In genomic region chr4:76634239-76634638, GRCh38 we compare ENCODE assay signal across 14 cellular contexts.
A peak's percentile ranks its signal among the peaks of the same experiment; 100 is the strongest.
DNase-seq lines count a peak whose midpoint lies in the region; ATAC-seq, FAIRE-seq and TF ChIP-seq lines count a peak whose summit lies in the region.
"Had no signal": no experiment of that assay in that cellular context is flagged by ENCODE, and none has a peak within 500 bp of the region (broad histone marks: within the 10 kb centered on the region; RNA-seq: fewer than 3 reads in every experiment).

No MANE protein-coding gene starts in this region.

- CTCF ChIA-PET in SK-N-SH (lab: Yijun Ruan, JAX): interaction anchor here (1.3 kb wide), 1 partner anchor 11 kb away, joined by 3 read pairs; no protein-coding TSS in a partner anchor

- H3K9ac ChIP-seq in SK-N-SH: peak overlapping the region; percentile 25; the same call in 1 of the 2 replicates

- peak; percentile 24 for FAIRE-seq in GM12892 (lab: Jason Lieb, UNC)

- H3F3A ChIP-seq in SK-N-SH (replicated peaks; ENCODE audit: insufficient read depth): peaks cover 31% of the 10 kb centered on the region

- TF ChIP-seq EP300 in SK-N-SH (IDR thresholded peaks at IDR 0.05; ENCODE audit: borderline replicate concordance in 1 of 2, low read depth in 1 of 2, low read length in 1 of 2): 0 out of 4 replicates have a peak, but pooled peaks of 1 of the 2 experiments have one; percentile 18

- peaks cover 5 to 11% of the 10 kb centered on the region in 2 experiments; a peak in 3 of 4 replicates for H3K4me1 ChIP-seq in SK-N-SH (ENCODE audit: control insufficient read depth in 1 of 2, insufficient read depth in 2 of 2, low read depth in 1 of 2, low read length in 1 of 2)
- H3K4me1 ChIP-seq in thoracic aorta (ENCODE audit: control insufficient read depth in 1 of 2, low read depth in 2 of 2): peaks cover 18 to 76% of the 10 kb centered on the region in 2 donors

- H3K27me3 ChIP-seq in SK-N-SH (ENCODE audit: insufficient read depth) (no peaks in the 10 kb centered on the region), thoracic aorta (replicated peaks; ENCODE audit: insufficient read depth) (no peaks in the 10 kb centered on the region)

- no peaks in the 10 kb centered on the region for H3K79me2 ChIP-seq in SK-N-SH (ENCODE audit: insufficient read depth)

- H3K36me3 ChIP-seq in SK-N-SH (replicated peaks in 1 of 2; ENCODE audit: control insufficient read depth in 1 of 2, insufficient read depth in 2 of 2, low read length in 1 of 2) (no peaks in the 10 kb centered on the region), thoracic aorta (no peaks in the 10 kb centered on the region)

- peak overlapping the region; percentile 49 for H3K4me2 ChIP-seq in SK-N-SH
- H3K4me2 ChIP-seq: GM23338 had no signal

- TF ChIP-seq RAD21 in SK-N-SH (IDR thresholded peaks at IDR 0.05; ENCODE audit: low read length): no peak

- no peaks in the 10 kb centered on the region for H4K20me1 ChIP-seq in SK-N-SH (ENCODE audit: insufficient read depth)

- peak overlapping the region; percentile 67; the same call in 1 of the 2 replicates for H2AFZ ChIP-seq in SK-N-SH (ENCODE audit: low read depth)
- H2AFZ ChIP-seq: GM23338 had no signal

- TF ChIP-seq POLR2A in GM12892 (IDR thresholded peaks at IDR 0.05; ENCODE audit: low read depth, low read length): no peak

- H3K9me3 ChIP-seq in SK-N-SH: no peaks in the 10 kb centered on the region
- no peaks in the 10 kb centered on the region for H3K9me3 ChIP-seq in thoracic aorta

- H3K4me3 ChIP-seq in SK-N-SH (ENCODE audit: low read depth in 2 of 2, low read length in 1 of 2) (no peak overlapping the region), thoracic aorta (peak overlapping the region; percentile 15)
- H3K4me3 ChIP-seq: GM23338 had no signal

- no peaks in the 10 kb centered on the region for H3K9me2 ChIP-seq in SK-N-SH

- ATAC-seq in thoracic aorta (ENCODE audit: insufficient number of reproducible peaks, low FRiP score, low read depth) (peak; percentile 22), HG03469 (IDR thresholded peaks at IDR 0.05; ENCODE audit: unreplicated experiment) (no peak)
- ATAC-seq: GM23338; stimulated activated naive CD8-positive, alpha-beta T cell treated with anti-CD3 and anti-CD28 coated beads, Interleukin-15, Interleukin-2, amounts not matched to agents 100 U/mL and 50 U/mL, for 24 hours; T-cell had no signal

- TF ChIP-seq CTCF in SK-N-SH (IDR thresholded peaks at IDR 0.05): no peak
- TF ChIP-seq CTCF in thoracic aorta (IDR thresholded peaks at IDR 0.05): no peak

- 15% methylated on average over 3 of the region's 3 CpGs for WGBS in SK-N-SH (ENCODE audit: low lambda C conversion rate)

- POLR2A ChIA-PET in SK-N-SH (lab: Yijun Ruan, JAX): no interaction called here

- DNase-seq in GM12892 (ENCODE audit: insufficient read length) (no peak), SK-N-SH (no peak), fibroblast of peridontal ligament (ENCODE audit: extremely low read depth) (peak; percentile 42), thoracic aorta (ENCODE audit: low spot score) (no peak), GM19238 (ENCODE audit: insufficient read length, low spot score) (no peak), SKM-1 treated with dmso at 0.1 percent for 144 hours (lab: John Stamatoyannopoulos, UW; ENCODE audit: unreplicated experiment) (no peak)
- DNase-seq: activated CD4-positive, alpha-beta memory T cell treated with anti-CD3 and anti-CD28 coated beads for 36 hours; hypothalamus; midbrain; stimulated activated CD4-positive, alpha-beta T cell treated with anti-CD3 and anti-CD28 coated beads, Interleukin-4, amount 100 ng/mL, for 1 hour; stimulated activated naive CD8-positive, alpha-beta T cell treated with anti-CD3 and anti-CD28 coated beads, Interleukin-15, Interleukin-2, amounts not matched to agents 100 U/mL and 50 U/mL, for 24 hours; T-cell had no signal

- peak overlapping the region; percentile 38 to 64; a peak in 3 of 4 replicates for H3K27ac ChIP-seq in SK-N-SH (ENCODE audit: low read depth in 2 of 2, low read length in 1 of 2)
- H3K27ac ChIP-seq in thoracic aorta: peak overlapping the region; percentile 49 to 80

TF ChIP-seq in SK-N-SH, 30 proteins besides CTCF, POLR2A, EP300 and RAD21:
- peak; percentile 31; the same call in 1 of the 2 replicates for TF ChIP-seq MAX (IDR thresholded peaks at IDR 0.05; ENCODE audit: low read depth)
- TF ChIP-seq FOSL2 (IDR thresholded peaks at IDR 0.05; ENCODE audit: borderline replicate concordance, low read depth): peak; percentile 45
- no peak for TF ChIP-seq REST (IDR thresholded peaks at IDR 0.05; ENCODE audit: low read depth, low read length)
- TF ChIP-seq NFIC (IDR thresholded peaks at IDR 0.05; ENCODE audit: borderline replicate concordance): peak; percentile 4; the same call in 1 of the 2 replicates
TF ChIP-seq in SK-N-SH: peak in this region for 3.
